ENCODE assay signal across 20 cellular contexts in the genomic region with DNA sequence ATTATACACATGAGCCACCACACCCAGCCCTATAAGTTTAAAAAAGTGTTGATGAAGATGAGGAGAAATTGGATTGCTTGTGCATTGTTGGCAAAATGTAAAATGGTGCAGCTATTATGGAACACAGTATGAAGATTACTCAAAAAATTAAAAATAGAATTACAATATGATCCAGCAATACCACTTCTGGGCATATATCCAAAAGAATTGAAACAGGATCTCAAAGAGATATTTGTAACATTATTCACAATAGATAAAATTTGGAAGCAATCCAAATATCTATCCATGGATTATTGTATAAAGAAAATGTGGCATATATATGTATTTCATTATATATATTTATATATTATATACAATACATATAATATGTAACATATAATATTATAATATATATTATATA.
"Had no signal": no experiment of that assay in that cellular context is flagged by ENCODE, and none has a peak within 500 bp of the region (broad histone marks: within the 10 kb centered on the region; RNA-seq: fewer than 3 reads in every experiment).

No MANE protein-coding gene starts in this region.

- H3K4me3 ChIP-seq: esophagus squamous epithelium, lung, skin epidermis, suprapubic skin, transverse colon, vagina had no signal

- ATAC-seq: left lobe of liver; right cardiac atrium; stimulated activated naive CD8-positive, alpha-beta T cell treated with anti-CD3 and anti-CD28 coated beads, Interleukin-15, amount 100 ng/mL, for 72 hours had no signal

- DNase-seq: activated CD4-positive, alpha-beta T cell treated with anti-CD3 and anti-CD28 coated beads, Interleukin-2, amount 50 U/mL, for 4 hours; activated gamma-delta T cell treated with Interleukin-2 at 50 U/mL for 16 hours; amygdala; dermis blood vessel endothelial cell; effector memory CD4-positive, alpha-beta T cell; esophagus squamous epithelium; foreskin melanocyte; glutamatergic neuron; hippocampal formation; nucleus accumbens; right cardiac atrium; stimulated activated CD4-positive, alpha-beta T cell treated with anti-CD3 and anti-CD28 coated beads, Interleukin-15, amount 100 ng/mL, for 24 hours; stimulated activated CD4-positive, alpha-beta T cell treated with anti-CD3 and anti-CD28 coated beads, Interleukin-4, amount 100 ng/mL, for 1 hour; stimulated activated naive CD8-positive, alpha-beta T cell treated with anti-CD3 and anti-CD28 coated beads, Interleukin-15, amount 100 ng/mL, for 72 hours; transverse colon had no signal
